Comparison of ENCODE assay signal across 16 cellular contexts in the genomic region with DNA sequence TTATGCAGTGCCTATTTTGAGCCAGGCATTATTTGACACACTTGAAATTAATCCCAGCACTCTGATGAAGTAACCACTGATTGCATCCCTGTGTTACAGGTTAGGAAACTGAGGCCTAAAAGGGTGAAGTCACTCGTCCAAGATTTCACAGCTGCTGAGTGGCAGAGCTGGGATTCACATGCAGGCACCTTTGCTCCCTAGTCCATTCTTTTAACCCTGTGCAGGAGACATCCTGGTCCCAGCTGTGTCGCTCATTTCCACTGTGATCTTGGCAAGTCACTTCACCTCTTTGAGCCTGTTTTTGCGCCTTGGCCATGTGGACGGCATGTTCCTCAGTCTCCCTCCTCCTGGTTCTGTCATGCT.
DNase-seq lines count a peak whose midpoint lies in the region; FAIRE-seq and TF ChIP-seq lines count a peak whose summit lies in the region.
"Had no signal": no experiment of that assay in that cellular context is flagged by ENCODE, and none has a peak within 500 bp of the region (broad histone marks: within the 10 kb centered on the region; RNA-seq: fewer than 3 reads in every experiment).

No MANE protein-coding gene starts in this region.

- no peak overlapping the region for H3K56ac ChIP-seq in H1 (replicated peaks; ENCODE audit: insufficient read length, low read depth, low read length)

- no peak for TF ChIP-seq EP300 in H1 (IDR thresholded peaks at IDR 0.05; ENCODE audit: borderline replicate concordance in 1 of 2, low read depth in 2 of 2, low read length in 2 of 2)

- H2BK5ac ChIP-seq in H1 (ENCODE audit: low read depth, low read length), result peak overlapping the region; percentile 53; the same call in 1 of the 2 replicates

- no peak overlapping the region for H2BK120ac ChIP-seq in H1 (replicated peaks; ENCODE audit: low read depth, low read length)

- FAIRE-seq in H1 (lab: Jason Lieb, UNC), result no peak
- FAIRE-seq: astrocyte, H54 had no signal

- WGBS in H1 (ENCODE audit: extremely low coverage in 1 of 2, insufficient coverage in 1 of 2, insufficient read length in 1 of 2, insufficient replicate concordance in 2 of 2, low coverage in 1 of 2, low lambda C conversion rate in 2 of 2, missing lambda C conversion rate in 1 of 2), 2 experiments, result 84% methylated on average over 4 of the region's 4 CpGs; no CpG with 5 or more reads in 1 of the 2 experiments
- 83 to 84% methylated on average over 4 of the region's 4 CpGs for WGBS in mesodermal cell (ENCODE audit: insufficient coverage in 2 of 2), 2 experiments

- no TSS peak for BruUV-seq in A673 (replicated peaks; lab: Mats Ljungman, UMichigan)

- H3K18ac ChIP-seq in H1 (ENCODE audit: extremely low read depth, low read length), result 0 out of 2 replicates have a peak overlapping the region, but pooled peaks have one; percentile 4

- no peak for TF ChIP-seq CTCF in H1 (IDR thresholded peaks at IDR 0.05; ENCODE audit: control extremely low read depth in 1 of 3, insufficient read depth in 1 of 3, low read depth in 1 of 3, low read length in 3 of 3)
- no peak for TF ChIP-seq CTCF in A673 (conservative IDR thresholded peaks at IDR 0.05; ENCODE audit: low read depth, low read length)

- H3K79me1 ChIP-seq in H1 (ENCODE audit: low read depth, low read length), result no peaks in the 10 kb centered on the region

- intact Hi-C loops in A673 (cut with micrococcal nuclease; ENCODE audit: unreplicated experiment), result loop anchor here (5.0 kb wide), 1 partner anchor 170 kb away; no protein-coding TSS in a partner anchor

- H3K27ac ChIP-seq in HUES48 (ENCODE audit: low read depth, low read length) (peak overlapping the region; percentile 53), H1 (ENCODE audit: low read depth, low read length) (no peak overlapping the region), mesodermal cell (ENCODE audit: low read depth, low read length, severe bottlenecking) (peak overlapping the region; percentile 71), subcutaneous abdominal adipose tissue (ENCODE audit: low read depth, low read length) (peak overlapping the region; percentile 72), A673 (ENCODE audit: low read depth, low read length, poor library complexity, severe bottlenecking) (no peak overlapping the region)

- no peak for TF ChIP-seq RAD21 in H1 (IDR thresholded peaks at IDR 0.05 in 1 of 2, conservative IDR thresholded peaks at IDR 0.05 in 1 of 2; ENCODE audit: low read depth in 2 of 2, low read length in 2 of 2)

- POLR2A ChIA-PET in H1 (lab: Charles Lee; ENCODE audit: partially characterized antibody), result interaction anchor here (0.8 to 2.3 kb wide), 3 partner anchors 9 to 72 kb away, joined by 3 to 9 read pairs (median 3); no protein-coding TSS in a partner anchor
- POLR2A ChIA-PET in A673 (lab: Charles Lee; ENCODE audit: low non-redundant PET), result no interaction called here

- H3K9ac ChIP-seq in HUES48 (ENCODE audit: low read depth, low read length) (no peak overlapping the region), H1 (replicated peaks in 1 of 4; ENCODE audit: extremely low read depth in 1 of 4, low read depth in 3 of 4, low read length in 3 of 4) (no peak overlapping the region), subcutaneous abdominal adipose tissue (ENCODE audit: low read length in 5 of 5) (peak overlapping the region in 1 of 5 donors; percentile 1)

- H2BK15ac ChIP-seq in H1 (ENCODE audit: low read length), result peak overlapping the region; percentile 33

- H3K9me3 ChIP-seq in HUES48 (ENCODE audit: control insufficient read depth, insufficient read depth, low read length) (no peaks in the 10 kb centered on the region), H1 (ENCODE audit: insufficient read depth in 2 of 2, low read depth in 1 of 2, low read length in 1 of 2) (no peaks in the 10 kb centered on the region), mesodermal cell (ENCODE audit: control insufficient read depth, low read length) (no peaks in the 10 kb centered on the region), subcutaneous abdominal adipose tissue (ENCODE audit: control insufficient read depth in 5 of 5, low read length in 5 of 5) (no peaks in the 10 kb centered on the region), A673 (ENCODE audit: low read depth, low read length, poor library complexity, severe bottlenecking) (no peaks in the 10 kb centered on the region)

- H3K4me1 ChIP-seq in HUES48 (ENCODE audit: control insufficient read depth, insufficient read depth, low read length) (peaks cover 37% of the 10 kb centered on the region), H1 (replicated peaks in 1 of 4; ENCODE audit: control insufficient read depth in 3 of 4, insufficient read depth in 4 of 4, low read length in 3 of 4) (peaks cover 11 to 24% (median 18%) of the 10 kb centered on the region in 4 experiments), mesodermal cell (ENCODE audit: control insufficient read depth, insufficient read depth, low read length, poor library complexity, severe bottlenecking) (peaks cover 76% of the 10 kb centered on the region), subcutaneous abdominal adipose tissue (ENCODE audit: control insufficient read depth in 5 of 5, insufficient read depth in 5 of 5, low read length in 5 of 5) (peaks cover 9 to 71% (median 64%) of the 10 kb centered on the region in 5 donors), A673 (ENCODE audit: insufficient read depth, low read length, poor library complexity, severe bottlenecking) (peaks cover 48% of the 10 kb centered on the region)

- no peak overlapping the region for H2AFZ ChIP-seq in H1 (ENCODE audit: low read length)

- H4K5ac ChIP-seq in H1 (ENCODE audit: insufficient read length, low read depth, low read length), result peak overlapping the region; percentile 13

- peak overlapping the region; percentile 45 for H4K8ac ChIP-seq in H1 (ENCODE audit: extremely low read depth, insufficient read depth, low read length)

- no peak overlapping the region for H3K4me3 ChIP-seq in HUES48 (ENCODE audit: low read depth, low read length)
- no peak overlapping the region for H3K4me3 ChIP-seq in H1 (ENCODE audit: extremely low read depth in 1 of 4, insufficient read depth in 2 of 4, low read depth in 3 of 4, low read length in 4 of 4)
- H3K4me3 ChIP-seq in mesodermal cell (ENCODE audit: extremely low read depth, insufficient read depth, low read length, poor library complexity, severe bottlenecking), result no peak overlapping the region
- no peak overlapping the region for H3K4me3 ChIP-seq in subcutaneous abdominal adipose tissue (ENCODE audit: low read depth in 1 of 5, low read length in 5 of 5)
- no peak overlapping the region for H3K4me3 ChIP-seq in A673 (ENCODE audit: low read depth, low read length, poor library complexity, severe bottlenecking)
- H3K4me3 ChIP-seq: dorsolateral prefrontal cortex had no signal

- no peaks in the 10 kb centered on the region for H3K27me3 ChIP-seq in HUES48 (ENCODE audit: control insufficient read depth, insufficient read depth, low read length)
- no peaks in the 10 kb centered on the region for H3K27me3 ChIP-seq in H1 (replicated peaks in 1 of 4; ENCODE audit: control insufficient read depth in 3 of 4, extremely low read depth in 1 of 4, insufficient read depth in 3 of 4, low read length in 3 of 4)
- H3K27me3 ChIP-seq in subcutaneous abdominal adipose tissue (ENCODE audit: control insufficient read depth in 5 of 5, insufficient read depth in 4 of 5, low read length in 5 of 5), result no peaks in the 10 kb centered on the region
- no peaks in the 10 kb centered on the region for H3K27me3 ChIP-seq in A673 (replicated peaks; ENCODE audit: insufficient read depth, low read depth, low read length, poor library complexity)
- H3K27me3 ChIP-seq: dorsolateral prefrontal cortex had no signal

- DNase-seq in H1 (ENCODE audit: low read depth in 1 of 2, low spot score in 2 of 2) (no peak), A673 (ENCODE audit: low spot score) (no peak), HT-29 (ENCODE audit: low spot score) (no peak), HuH-7.5 (ENCODE audit: low spot score) (no peak), epidermal melanocyte (ENCODE audit: insufficient read length, low spot score) (no peak)
- DNase-seq: activated CD8-positive, alpha-beta memory T cell treated with anti-CD3 and anti-CD28 coated beads, Interleukin-2, amount 10 ng/mL, durations not matched to agents 7 days and 5 days; activated gamma-delta T cell; dorsolateral prefrontal cortex; NCI-H1048; NCI-H2171; NCI-H82 had no signal

- H3K36me3 ChIP-seq in HUES48 (ENCODE audit: control insufficient read depth, insufficient read depth, low read length), result no peaks in the 10 kb centered on the region
- no peaks in the 10 kb centered on the region for H3K36me3 ChIP-seq in H1 (ENCODE audit: control insufficient read depth in 2 of 4, insufficient read depth in 4 of 4, low read length in 3 of 4)
- peaks cover 78% of the 10 kb centered on the region for H3K36me3 ChIP-seq in mesodermal cell (ENCODE audit: control insufficient read depth, insufficient read depth, low read length)
- H3K36me3 ChIP-seq in subcutaneous abdominal adipose tissue (ENCODE audit: control insufficient read depth in 5 of 5, insufficient read depth in 5 of 5, low read length in 5 of 5), result no peaks in the 10 kb centered on the region
- no peaks in the 10 kb centered on the region for H3K36me3 ChIP-seq in A673 (ENCODE audit: insufficient read depth, low read length, poor library complexity, severe bottlenecking)

- H3K4me2 ChIP-seq in H1 (ENCODE audit: insufficient read depth in 1 of 2, low read depth in 2 of 2, low read length in 2 of 2), result no peak overlapping the region

- peak overlapping the region; percentile 90 for H4K91ac ChIP-seq in H1 (replicated peaks; ENCODE audit: insufficient read length, low read length)

- peak overlapping the region; percentile 14; the same call in 1 of the 2 replicates for H2AK5ac ChIP-seq in H1 (ENCODE audit: low read depth, low read length)

- H3K23ac ChIP-seq in H1 (ENCODE audit: insufficient read length), result no peak overlapping the region

- no peaks in the 10 kb centered on the region for H3K23me2 ChIP-seq in H1 (ENCODE audit: low read depth, low read length)

- TF ChIP-seq POLR2A in H1 (IDR thresholded peaks at IDR 0.05; ENCODE audit: control extremely low read depth in 1 of 2, low read depth in 2 of 2, low read length in 2 of 2), result no peak

- H4K20me1 ChIP-seq in H1 (replicated peaks in 1 of 2; ENCODE audit: control insufficient read depth in 1 of 2, insufficient read depth in 2 of 2, low read length in 2 of 2), result no peaks in the 10 kb centered on the region

- H2BK20ac ChIP-seq in H1 (ENCODE audit: low read length), result peak overlapping the region; percentile 2; the same call in 1 of the 2 replicates

- H3K79me2 ChIP-seq in H1 (ENCODE audit: control insufficient read depth in 1 of 2, insufficient read depth in 2 of 2, low read length in 2 of 2), result no peaks in the 10 kb centered on the region

- no peak overlapping the region for H2BK12ac ChIP-seq in H1 (ENCODE audit: low read depth, low read length)

- H3K14ac ChIP-seq in H1 (ENCODE audit: insufficient read length), result no peak overlapping the region

- H3K4ac ChIP-seq in H1 (replicated peaks; ENCODE audit: insufficient read length, low read depth, low read length), result no peak overlapping the region

- CTCF ChIA-PET in H1 (lab: Charles Lee; ENCODE audit: partially characterized antibody) (interaction anchor here (0.9 to 13.5 kb wide), 20 partner anchors 11 to 275 kb away, joined by 3 to 202 read pairs (median 8); a partner anchor contains a TSS), A673 (lab: Charles Lee) (interaction anchor here (0.5 kb wide), 1 partner anchor 303 kb away, joined by 15 read pairs; no protein-coding TSS in a partner anchor)

Comparison
In these comparisons a context has a peak if more than half of its experiments do, and no peak if none do; other contexts are left out.
1. H3K27ac ChIP-seq: peak in HUES48 (single experiment), mesodermal cell (single experiment) and subcutaneous abdominal adipose tissue (single experiment); none in H1 (single experiment) and A673 (single experiment).